ENCODE assay signal across 8 cellular contexts in the genomic region with DNA sequence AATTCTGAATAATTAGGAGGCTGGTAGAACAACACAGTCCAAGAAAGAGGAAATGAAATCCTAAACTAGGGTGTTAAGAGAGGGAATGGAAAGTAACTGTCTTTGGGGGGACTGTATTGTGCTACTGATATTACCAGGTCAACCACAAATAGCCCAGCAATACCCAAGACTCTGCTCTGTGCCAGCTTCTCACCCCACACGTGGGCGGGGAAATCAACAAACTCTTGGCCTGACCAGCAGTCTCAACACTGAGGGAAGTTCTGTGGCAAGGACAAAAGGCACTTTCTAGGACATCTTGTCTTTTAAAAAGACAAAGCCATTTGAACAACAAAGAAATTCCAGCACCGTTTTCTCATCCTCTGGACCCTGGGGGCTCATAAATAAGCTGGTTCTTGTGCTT.
DNase-seq lines count a peak whose midpoint lies in the region; ATAC-seq and TF ChIP-seq lines count a peak whose summit lies in the region.

No MANE protein-coding gene starts in this region.

- no peaks in the 10 kb centered on the region for H3K79me1 ChIP-seq in mesenchymal stem cell (replicated peaks; ENCODE audit: low read length, poor library complexity, severe bottlenecking)

- H3K4me3 ChIP-seq in OCI-LY3 (ENCODE audit: low read length) (peak overlapping the region; percentile 55), smooth muscle cell (no peak overlapping the region), SK-N-SH (ENCODE audit: low read depth in 2 of 2, low read length in 1 of 2) (no peak overlapping the region), psoas muscle (no peak overlapping the region), mesenchymal stem cell (ENCODE audit: insufficient read depth in 1 of 2, low read depth in 1 of 2, low read length in 2 of 2) (no peak overlapping the region)

- POLR2A ChIA-PET in SK-N-SH (lab: Yijun Ruan, JAX) = no interaction called here
- POLR2A ChIA-PET in activated CD4-positive, alpha-beta memory T cell treated with anti-CD3 and anti-CD28 coated beads, Interleukin-2, amount 10 ng/mL, durations not matched to agents 7 days and 5 days (lab: Charles Lee) = no interaction called here

- no peak overlapping the region for H2AFZ ChIP-seq in OCI-LY3 (ENCODE audit: low read depth, low read length)
- H2AFZ ChIP-seq in smooth muscle cell (ENCODE audit: low read depth) = peak overlapping the region; percentile 69
- no peak overlapping the region; the same call in 1 of the 2 replicates for H2AFZ ChIP-seq in SK-N-SH (ENCODE audit: low read depth)
- no peak overlapping the region for H2AFZ ChIP-seq in mesenchymal stem cell (ENCODE audit: low read depth, low read length)

- H4K20me1 ChIP-seq in OCI-LY3 (ENCODE audit: insufficient read depth, low read length) (no peaks in the 10 kb centered on the region), smooth muscle cell (ENCODE audit: low read depth) (no peaks in the 10 kb centered on the region), SK-N-SH (ENCODE audit: insufficient read depth) (no peaks in the 10 kb centered on the region)

- no peak overlapping the region for H3K4me3 Mint-ChIP-seq in activated CD4-positive, alpha-beta memory T cell treated with anti-CD3 and anti-CD28 coated beads, Interleukin-2, amount 10 ng/mL, durations not matched to agents 7 days and 5 days

- no peak overlapping the region for H4K91ac ChIP-seq in mesenchymal stem cell (ENCODE audit: low read length)

- TF ChIP-seq RAD21 in SK-N-SH (IDR thresholded peaks at IDR 0.05; ENCODE audit: low read length) = no peak

- TF ChIP-seq CTCF in OCI-LY3 (IDR thresholded peaks at IDR 0.05; ENCODE audit: low read depth, low read length) (no peak), smooth muscle cell (IDR thresholded peaks at IDR 0.05; ENCODE audit: borderline replicate concordance, insufficient read depth, poor library complexity, severe bottlenecking) (no peak), SK-N-SH (IDR thresholded peaks at IDR 0.05) (no peak), psoas muscle (IDR thresholded peaks at IDR 0.05) (no peak)

- H3K36me3 Mint-ChIP-seq in activated CD4-positive, alpha-beta memory T cell treated with anti-CD3 and anti-CD28 coated beads, Interleukin-2, amount 10 ng/mL, durations not matched to agents 7 days and 5 days (ENCODE audit: low read depth) = no peaks in the 10 kb centered on the region

- H3K14ac ChIP-seq in mesenchymal stem cell (ENCODE audit: low read length in 2 of 2) = no peak overlapping the region

- H4K8ac ChIP-seq in mesenchymal stem cell (ENCODE audit: low read length) = no peak overlapping the region

- peaks cover 63% of the 10 kb centered on the region for H3K4me1 ChIP-seq in OCI-LY3 (ENCODE audit: low read length)
- H3K4me1 ChIP-seq in smooth muscle cell (ENCODE audit: low read depth) = peaks cover 36% of the 10 kb centered on the region
- H3K4me1 ChIP-seq in SK-N-SH (ENCODE audit: control insufficient read depth in 1 of 2, insufficient read depth in 2 of 2, low read depth in 1 of 2, low read length in 1 of 2) = peaks cover 10 to 12% of the 10 kb centered on the region in 2 experiments; a peak in 2 of 4 replicates
- H3K4me1 ChIP-seq in psoas muscle = no peaks in the 10 kb centered on the region
- H3K4me1 ChIP-seq in mesenchymal stem cell (ENCODE audit: control insufficient read depth, insufficient read depth, low read depth, low read length) = no peaks in the 10 kb centered on the region

- WGBS in smooth muscle cell (ENCODE audit: low lambda C conversion rate) = 37% methylated on average over 3 of the region's 3 CpGs
- 66% methylated on average over 3 of the region's 3 CpGs for WGBS in SK-N-SH (ENCODE audit: low lambda C conversion rate)
- WGBS in psoas muscle, 3 donors = 26 to 36% (median 32%) methylated on average over 3 of the region's 3 CpGs
- 47% methylated on average over 3 of the region's 3 CpGs for WGBS in mesenchymal stem cell

- peaks cover 23% of the 10 kb centered on the region for H3K27me3 Mint-ChIP-seq in activated CD4-positive, alpha-beta memory T cell treated with anti-CD3 and anti-CD28 coated beads, Interleukin-2, amount 10 ng/mL, durations not matched to agents 7 days and 5 days

- no peak overlapping the region for H3K23ac ChIP-seq in mesenchymal stem cell (ENCODE audit: low read length in 2 of 2)

- TF ChIP-seq EP300 in SK-N-SH (IDR thresholded peaks at IDR 0.05; ENCODE audit: borderline replicate concordance in 1 of 2, low read depth in 1 of 2, low read length in 1 of 2) = no peak

- H3K27ac Mint-ChIP-seq in activated CD4-positive, alpha-beta memory T cell treated with anti-CD3 and anti-CD28 coated beads, Interleukin-2, amount 10 ng/mL, durations not matched to agents 7 days and 5 days = no peak overlapping the region

- H3K27me3 ChIP-seq in OCI-LY3 (ENCODE audit: low read depth, low read length) = 0 out of 2 replicates have a peak, but pooled peaks cover 4% of the 10 kb centered on the region
- no peaks in the 10 kb centered on the region for H3K27me3 ChIP-seq in smooth muscle cell (ENCODE audit: low read depth)
- no peaks in the 10 kb centered on the region for H3K27me3 ChIP-seq in SK-N-SH (ENCODE audit: insufficient read depth)
- H3K27me3 ChIP-seq in psoas muscle (ENCODE audit: insufficient read depth in 3 of 3, low read length in 2 of 3) = no peaks in the 10 kb centered on the region
- H3K27me3 ChIP-seq in mesenchymal stem cell (ENCODE audit: control insufficient read depth in 1 of 2, insufficient read depth in 1 of 2, low read length in 2 of 2) = no peaks in the 10 kb centered on the region

- no peak overlapping the region for H2BK5ac ChIP-seq in mesenchymal stem cell (ENCODE audit: low read depth, low read length, poor library complexity, severe bottlenecking)

- no peaks in the 10 kb centered on the region for H3K9me3 Mint-ChIP-seq in activated CD4-positive, alpha-beta memory T cell treated with anti-CD3 and anti-CD28 coated beads, Interleukin-2, amount 10 ng/mL, durations not matched to agents 7 days and 5 days

- intact Hi-C loops in psoas muscle (cut with DNase I) = no loop called here

- H3K36me3 ChIP-seq in OCI-LY3 (replicated peaks; ENCODE audit: low read depth, low read length) = no peaks in the 10 kb centered on the region
- no peaks in the 10 kb centered on the region for H3K36me3 ChIP-seq in smooth muscle cell (ENCODE audit: low read depth)
- H3K36me3 ChIP-seq in SK-N-SH (replicated peaks in 1 of 2; ENCODE audit: control insufficient read depth in 1 of 2, insufficient read depth in 2 of 2, low read length in 1 of 2) = no peaks in the 10 kb centered on the region
- no peaks in the 10 kb centered on the region for H3K36me3 ChIP-seq in psoas muscle (ENCODE audit: insufficient read depth in 1 of 2, low read depth in 1 of 2)
- H3K36me3 ChIP-seq in mesenchymal stem cell (ENCODE audit: control insufficient read depth in 1 of 2, insufficient read depth in 2 of 2, low read depth in 1 of 2, low read length in 2 of 2) = no peaks in the 10 kb centered on the region

- H2BK12ac ChIP-seq in mesenchymal stem cell (ENCODE audit: low read length in 2 of 2) = no peak overlapping the region

- no peak overlapping the region for H3K18ac ChIP-seq in mesenchymal stem cell (ENCODE audit: low read depth in 1 of 2, low read length in 2 of 2)

- no peak overlapping the region for H2BK120ac ChIP-seq in mesenchymal stem cell (ENCODE audit: low read depth, low read length)

- H3K9me2 ChIP-seq in SK-N-SH = no peaks in the 10 kb centered on the region

- H3K27ac ChIP-seq in OCI-LY3 (ENCODE audit: low read length) (no peak overlapping the region), smooth muscle cell (ENCODE audit: low read depth) (peak overlapping the region; percentile 22), SK-N-SH (ENCODE audit: low read depth in 2 of 2, low read length in 1 of 2) (no peak overlapping the region), psoas muscle (no peak overlapping the region), mesenchymal stem cell (ENCODE audit: low read length, poor library complexity, severe bottlenecking) (no peak overlapping the region)

- H3K9me3 ChIP-seq in OCI-LY3 (ENCODE audit: insufficient read depth, low read length) (no peaks in the 10 kb centered on the region), smooth muscle cell (replicated peaks; ENCODE audit: low read depth) (no peaks in the 10 kb centered on the region), SK-N-SH (no peaks in the 10 kb centered on the region), psoas muscle (no peaks in the 10 kb centered on the region), mesenchymal stem cell (ENCODE audit: control insufficient read depth, low read length) (no peaks in the 10 kb centered on the region)

- no peak overlapping the region for H3K4ac ChIP-seq in mesenchymal stem cell (ENCODE audit: low read depth in 1 of 2, low read length in 2 of 2)

- H2AK5ac ChIP-seq in mesenchymal stem cell (ENCODE audit: low read length, severe bottlenecking) = no peak overlapping the region

- H3K9ac ChIP-seq in OCI-LY3 (ENCODE audit: low read length) = peak overlapping the region; percentile 14; the same call in 1 of the 2 replicates
- no peak overlapping the region for H3K9ac ChIP-seq in smooth muscle cell (ENCODE audit: low read depth)
- no peak overlapping the region for H3K9ac ChIP-seq in SK-N-SH
- H3K9ac ChIP-seq in mesenchymal stem cell (ENCODE audit: low read length) = no peak overlapping the region

- H3F3A ChIP-seq in smooth muscle cell (ENCODE audit: low read depth) = peaks cover 19% of the 10 kb centered on the region
- no peaks in the 10 kb centered on the region for H3F3A ChIP-seq in SK-N-SH (replicated peaks; ENCODE audit: insufficient read depth)

- no peaks in the 10 kb centered on the region for H3K4me1 Mint-ChIP-seq in activated CD4-positive, alpha-beta memory T cell treated with anti-CD3 and anti-CD28 coated beads, Interleukin-2, amount 10 ng/mL, durations not matched to agents 7 days and 5 days

- ATAC-seq in GM19328 (IDR thresholded peaks at IDR 0.05; ENCODE audit: unreplicated experiment) (peak; percentile 52), HG02885 (IDR thresholded peaks at IDR 0.05; ENCODE audit: poor library complexity, unreplicated experiment) (peak; percentile 62), psoas muscle (no peak)

- no peak for DNase-seq in smooth muscle cell (lab: John Stamatoyannopoulos, UW; ENCODE audit: unreplicated experiment)
- DNase-seq in SK-N-SH = no peak
- DNase-seq in psoas muscle = no peak
- no peak for DNase-seq in activated CD4-positive, alpha-beta memory T cell treated with anti-CD3 and anti-CD28 coated beads, Interleukin-2, amount 10 ng/mL, durations not matched to agents 7 days and 5 days
- DNase-seq in mesenchymal stem cell = no peak

- H3K4me2 ChIP-seq in OCI-LY3 (ENCODE audit: low read length) (peak overlapping the region; percentile 80), smooth muscle cell (peak overlapping the region; percentile 8), SK-N-SH (no peak overlapping the region), mesenchymal stem cell (ENCODE audit: low read length, poor library complexity, severe bottlenecking) (no peak overlapping the region)

- CTCF ChIA-PET in SK-N-SH (lab: Yijun Ruan, JAX) = no interaction called here
- CTCF ChIA-PET in activated CD4-positive, alpha-beta memory T cell treated with anti-CD3 and anti-CD28 coated beads, Interleukin-2, amount 10 ng/mL, durations not matched to agents 7 days and 5 days (lab: Charles Lee) = no interaction called here

- H3K79me2 ChIP-seq in OCI-LY3 (ENCODE audit: low read length) = no peaks in the 10 kb centered on the region
- no peaks in the 10 kb centered on the region for H3K79me2 ChIP-seq in smooth muscle cell (ENCODE audit: low read depth)
- no peaks in the 10 kb centered on the region for H3K79me2 ChIP-seq in SK-N-SH (ENCODE audit: insufficient read depth)

- H2BK15ac ChIP-seq in mesenchymal stem cell (ENCODE audit: low read depth, poor library complexity, severe bottlenecking) = no peak overlapping the region

Comparison
In these comparisons a context has a peak if more than half of its experiments do, and no peak if none do; other contexts are left out.
1. ATAC-seq: peak in GM19328 (single experiment) and HG02885 (single experiment); none in psoas muscle (0 of 4).
2. H3K4me2 ChIP-seq: peak in OCI-LY3 (single experiment) and smooth muscle cell (single experiment); none in SK-N-SH (single experiment) and mesenchymal stem cell (single experiment).